In genomic region chr12:52992699-52993557, GRCh38 we compare ENCODE assay signal across 11 cellular contexts. TPM values are rescaled to one million over a fixed set of nuclear protein-coding genes. Genes with fewer than 3 reads are reported as not detected.
A peak's percentile ranks its signal among the peaks of the same experiment; 100 is the strongest.
DNase-seq lines count a peak whose midpoint lies in the region; ATAC-seq and TF ChIP-seq lines count a peak whose summit lies in the region.
"Had no signal": no experiment of that assay in that cellular context is flagged by ENCODE, and none has a peak within 500 bp of the region (broad histone marks: within the 10 kb centered on the region; RNA-seq: fewer than 3 reads in every experiment).

No MANE protein-coding gene starts in this region.

- H3K9ac ChIP-seq in KMS-11 = no peak overlapping the region
- no peak overlapping the region for H3K9ac ChIP-seq in MM.1S (ENCODE audit: low read length)

- H3K9me2 ChIP-seq in MM.1S (replicated peaks; ENCODE audit: insufficient read depth, low read length) = no peaks in the 10 kb centered on the region

- H2AFZ ChIP-seq in KMS-11 (ENCODE audit: low read depth) (peak overlapping the region; percentile 12; the same call in 1 of the 2 replicates), MM.1S (ENCODE audit: low read length) (no peak overlapping the region)

- no peak overlapping the region for H3K4me3 ChIP-seq in KMS-11 (IDR thresholded peaks at IDR 0.05; ENCODE audit: insufficient read depth, low read depth, low read length)
- no peak overlapping the region for H3K4me3 ChIP-seq in choroid plexus epithelial cell (ENCODE audit: low read depth, low read length)
- H3K4me3 ChIP-seq in MM.1S (ENCODE audit: low read length) = no peak overlapping the region

- H3K79me2 ChIP-seq in KMS-11 (ENCODE audit: insufficient read depth, low read depth) = no peaks in the 10 kb centered on the region
- no peaks in the 10 kb centered on the region for H3K79me2 ChIP-seq in MM.1S (ENCODE audit: low read length)

- H3K36me3 ChIP-seq in KMS-11 (ENCODE audit: insufficient read depth) (no peaks in the 10 kb centered on the region), MM.1S (replicated peaks; ENCODE audit: insufficient read depth, low read length) (no peaks in the 10 kb centered on the region)

- no peaks in the 10 kb centered on the region for H3F3A ChIP-seq in MM.1S (ENCODE audit: insufficient read depth, low read length)

- no peak for TF ChIP-seq CTCF in KMS-11 (conservative IDR thresholded peaks at IDR 0.05; ENCODE audit: low read depth, low read length)
- TF ChIP-seq CTCF in choroid plexus epithelial cell (conservative IDR thresholded peaks at IDR 0.05; ENCODE audit: low read depth, low read length) = no peak
- no peak for TF ChIP-seq CTCF in MM.1S (IDR thresholded peaks at IDR 0.05; ENCODE audit: low read length)

- H3K27ac ChIP-seq in KMS-11 = no peak overlapping the region
- H3K27ac ChIP-seq in MM.1S (ENCODE audit: low read length) = no peak overlapping the region

- no peak overlapping the region for H3K4me2 ChIP-seq in KMS-11
- no peak overlapping the region for H3K4me2 ChIP-seq in MM.1S (ENCODE audit: low read depth, low read length)

- ATAC-seq in GM19395 (IDR thresholded peaks at IDR 0.05; ENCODE audit: unreplicated experiment) = no peak
- ATAC-seq: activated naive CD4-positive, alpha-beta T cell treated with anti-CD3 and anti-CD28 coated beads, Interleukin-2, amount 50 U/mL, for 72 hours had no signal

- DNase-seq in AG20443 (ENCODE audit: low spot score) = peak; percentile 30
- DNase-seq in choroid plexus epithelial cell (ENCODE audit: low read depth) = peak; percentile 66
- DNase-seq in mesenteric fat pad (ENCODE audit: low spot score) = peak; percentile 60
- no peak for DNase-seq in MM.1S
- no peak for DNase-seq in SIG-M5 treated with dmso at 0.1 percent for 504 hours (lab: John Stamatoyannopoulos, UW; ENCODE audit: unreplicated experiment)
- no peak for DNase-seq in NK-92 treated with Interleukin-12 subunit alpha and Interleukin-12 subunit beta, amount 100 ng/mL, for 24 hours (lab: John Stamatoyannopoulos, UW)
- DNase-seq: NCI-H2171 treated with DMSO at 0.1 percent for 48 hours; stimulated activated CD4-positive, alpha-beta T cell treated with anti-CD3 and anti-CD28 coated beads, Interleukin-4, amount 100 ng/mL, for 24 hours had no signal

- H3K9me3 ChIP-seq in MM.1S (replicated peaks; ENCODE audit: insufficient read depth, low read length) = no peaks in the 10 kb centered on the region

- H3K4me1 ChIP-seq in KMS-11 (ENCODE audit: low read depth, poor library complexity, severe bottlenecking) = peaks cover 15% of the 10 kb centered on the region
- H3K4me1 ChIP-seq in MM.1S (ENCODE audit: low read length) = no peaks in the 10 kb centered on the region

- H3K27me3 ChIP-seq in KMS-11 (ENCODE audit: insufficient read depth, low read depth) (no peaks in the 10 kb centered on the region), MM.1S (replicated peaks; ENCODE audit: insufficient read depth, low read length) (0 out of 2 replicates have a peak, but pooled peaks cover 3% of the 10 kb centered on the region)

- H4K20me1 ChIP-seq in KMS-11 (ENCODE audit: insufficient read depth) = no peaks in the 10 kb centered on the region
- no peaks in the 10 kb centered on the region for H4K20me1 ChIP-seq in MM.1S (ENCODE audit: insufficient read depth, low read length)

RNA-seq across cellular contexts. Expression of gene EIF4B, which starts 13.3 kb away (rescaled TPM):
- total RNA-seq in mesenteric fat pad = 393 TPM

RNA-seq across cellular contexts. Expression of gene KRT18, which starts 44.0 kb away (rescaled TPM):
- 4.6 TPM for total RNA-seq in mesenteric fat pad

RNA-seq across cellular contexts. Expression of gene TNS2, which starts 56.9 kb away (rescaled TPM):
- total RNA-seq in mesenteric fat pad = 210 TPM

Comparison
In these comparisons a context has a peak if more than half of its experiments do, and no peak if none do; other contexts are left out.
1. DNase-seq: peak in AG20443 (single experiment), choroid plexus epithelial cell (single experiment) and mesenteric fat pad (single experiment); none in MM.1S (single experiment), SIG-M5 treated with dmso at 0.1 percent for 504 hours (single experiment) and NK-92 treated with Interleukin-12 subunit alpha and Interleukin-12 subunit beta, amount 100 ng/mL, for 24 hours (single experiment).